ENCODE assay signal across 2 cellular contexts in genomic region chr12:53980448-53981388, GRCh38.
A peak's percentile ranks its signal among the peaks of the same experiment; 100 is the strongest.
TF ChIP-seq lines count a peak whose summit lies in the region.

No MANE protein-coding gene starts in this region.

TF ChIP-seq in GM23338, 12 proteins besides CTCF, POLR2A, EP300 and RAD21:
- peak; percentile 95 for TF ChIP-seq EZH2 (IDR thresholded peaks at IDR 0.05; ENCODE audit: low read depth, unreplicated experiment)
- peak; percentile 58 for TF ChIP-seq EZH2phosphoT487 (IDR thresholded peaks at IDR 0.05; ENCODE audit: unreplicated experiment)
- no peak for TF ChIP-seq POLR2AphosphoS5 (IDR thresholded peaks at IDR 0.05; ENCODE audit: low read depth)
- TF ChIP-seq STAT1 (IDR thresholded peaks at IDR 0.05; ENCODE audit: unreplicated experiment): no peak
TF ChIP-seq in GM23338: peak in this region for 2.

TF ChIP-seq in K562, 482 proteins besides CTCF, POLR2A, EP300 and RAD21:
- TF ChIP-seq, protein P1, sequence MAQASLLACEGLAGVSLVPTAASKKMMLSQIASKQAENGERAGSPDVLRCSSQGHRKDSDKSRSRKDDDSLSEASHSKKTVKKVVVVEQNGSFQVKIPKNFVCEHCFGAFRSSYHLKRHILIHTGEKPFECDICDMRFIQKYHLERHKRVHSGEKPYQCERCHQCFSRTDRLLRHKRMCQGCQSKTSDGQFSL (CRISPR knock-in tag; IDR thresholded peaks at IDR 0.05): no peak
- TF ChIP-seq, protein P1 (tag; IDR thresholded peaks at IDR 0.05): no peak
- TF ChIP-seq ZNF512 (tag; IDR thresholded peaks at IDR 0.05) (peak; percentile 93), CBX2 (IDR thresholded peaks at IDR 0.05; ENCODE audit: insufficient read depth, low read length, poor library complexity, severe bottlenecking) (peak; percentile 22)
